ENCODE assay signal across 12 cellular contexts in the genomic region with DNA sequence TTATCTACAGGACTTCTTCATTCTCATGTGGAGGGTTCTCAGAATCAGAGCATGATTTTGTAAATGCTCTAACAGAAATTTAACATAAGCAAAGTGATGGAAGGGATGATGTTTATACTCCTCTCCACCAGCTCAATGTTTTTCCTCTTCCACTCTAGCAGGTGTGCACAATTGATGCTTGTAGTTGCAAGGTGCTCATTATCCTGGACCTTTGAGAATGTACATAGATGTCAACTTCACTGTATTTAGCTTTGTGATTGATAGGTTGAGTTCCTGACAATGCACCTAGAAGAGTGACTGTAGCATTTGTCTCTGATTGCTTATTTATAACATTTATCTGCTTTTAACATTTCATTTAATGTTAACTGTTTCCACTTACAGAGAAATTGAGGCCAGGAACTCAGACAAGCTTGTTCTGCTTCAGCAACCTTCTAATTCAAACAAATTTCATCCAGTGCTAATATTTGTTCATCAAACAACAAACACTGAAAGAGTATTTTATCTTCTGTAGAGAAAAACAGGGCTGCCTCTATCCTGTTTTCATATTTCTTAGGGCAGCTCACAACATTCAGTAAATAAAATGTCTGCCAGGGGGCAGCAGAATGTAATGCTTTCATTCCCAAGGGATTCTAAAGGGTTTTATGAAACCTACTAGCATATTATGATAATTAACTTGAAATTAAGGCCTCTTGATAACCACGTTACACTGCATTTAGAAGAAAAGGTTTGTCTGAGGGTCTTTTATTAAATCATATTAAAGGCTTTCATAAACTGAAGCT.
DNase-seq lines count a peak whose midpoint lies in the region; ATAC-seq, FAIRE-seq and TF ChIP-seq lines count a peak whose summit lies in the region.
"Had no signal": no experiment of that assay in that cellular context is flagged by ENCODE, and none has a peak within 500 bp of the region (broad histone marks: within the 10 kb centered on the region; RNA-seq: fewer than 3 reads in every experiment).

No MANE protein-coding gene starts in this region.

- POLR2A ChIA-PET in HCT116 (lab: Charles Lee): no interaction called here

- H3K27ac ChIP-seq in HCT116 (ENCODE audit: low read depth, low read length) (no peak overlapping the region), pancreas (no peak overlapping the region)
- H3K27ac ChIP-seq: ascending aorta, neutrophil had no signal

- RAD21 ChIA-PET in HCT116 (lab: Charles Lee; ENCODE audit: low non-redundant PET in 1 of 2, low total read pairs in 2 of 2, uncharacterized antibody in 2 of 2, unreplicated experiment in 2 of 2): no interaction called here

- H3K9me3 ChIP-seq in HCT116 (ENCODE audit: control insufficient read depth in 1 of 2, insufficient read depth in 1 of 2, low read depth in 1 of 2, low read length in 2 of 2) (no peaks in the 10 kb centered on the region; a peak in 2 of 4 replicates), pancreas (no peaks in the 10 kb centered on the region)
- H3K9me3 ChIP-seq: ascending aorta, neutrophil had no signal

- no peak overlapping the region for H3K4me2 ChIP-seq in HCT116 (ENCODE audit: low read length)

- no peaks in the 10 kb centered on the region for H3K79me2 ChIP-seq in HCT116 (ENCODE audit: insufficient read depth, low read length)

- H3K9ac ChIP-seq in HCT116 (ENCODE audit: low read length): no peak overlapping the region

- H3K27me3 ChIP-seq in HCT116 (ENCODE audit: insufficient read depth, low read length) (no peaks in the 10 kb centered on the region), pancreas (no peaks in the 10 kb centered on the region)
- H3K27me3 ChIP-seq: ascending aorta, neutrophil had no signal

- H4K20me1 ChIP-seq in HCT116 (ENCODE audit: insufficient read depth): no peaks in the 10 kb centered on the region

- no peak for DNase-seq in HCT116 (ENCODE audit: low read depth, low spot score)
- peak; percentile 35 for DNase-seq in NCI-H2196 treated with DMSO at 0.1 percent for 48 hours (lab: John Stamatoyannopoulos, UW; ENCODE audit: unreplicated experiment)
- peak; percentile 20 for DNase-seq in dermis blood vessel endothelial cell
- DNase-seq in pancreas: peak in 1 of 6 donors; percentile 18
- DNase-seq in NCI-H2171 treated with DMSO at 0.1 percent for 48 hours (lab: John Stamatoyannopoulos, UW): no peak
- DNase-seq in activated CD4-positive, CD25-positive, alpha-beta regulatory T cell treated with anti-CD3 and anti-CD28 coated beads, Interleukin-2, amount 50 U/mL, for 72 hours: no peak
- DNase-seq: activated CD4-positive, alpha-beta T cell treated with anti-CD3 and anti-CD28 coated beads, Interleukin-2, amount 50 U/mL, for 4 hours; NK-92 treated with Interleukin-12 subunit alpha and Interleukin-12 subunit beta, amount 100 ng/mL, for 24 hours had no signal

- ATAC-seq in HCT116: no peak
- ATAC-seq in pancreas: peak; percentile 28 to 85 (median 78)
- ATAC-seq in GM21367 (IDR thresholded peaks at IDR 0.05; ENCODE audit: unreplicated experiment): no peak
- no peak for ATAC-seq in HG03095 (IDR thresholded peaks at IDR 0.05; ENCODE audit: unreplicated experiment)

- no TSS peak for BruUV-seq in HCT116 (replicated peaks; lab: Mats Ljungman, UMichigan)

- TF ChIP-seq CTCF in HCT116 (IDR thresholded peaks at IDR 0.05 in 2 of 3, conservative IDR thresholded peaks at IDR 0.05 in 1 of 3; ENCODE audit: borderline replicate concordance in 1 of 3, insufficient read depth in 1 of 3, low read depth in 2 of 3, low read length in 2 of 3): no peak
- TF ChIP-seq CTCF in pancreas (IDR thresholded peaks at IDR 0.05): peak in 3 of 4 donors; percentile 16 to 32 (median 23)

- no peaks in the 10 kb centered on the region for H3K9me2 ChIP-seq in HCT116 (ENCODE audit: insufficient read depth)

- WGBS in pancreas, 2 donors: 12 to 23% methylated on average over 1 of the region's 1 CpG

- no peak for FAIRE-seq in pancreas (lab: Jason Lieb, UNC)

- CTCF ChIA-PET in HCT116 (lab: Charles Lee): no interaction called here

- TF ChIP-seq POLR2A in HCT116 (IDR thresholded peaks at IDR 0.05; ENCODE audit: borderline replicate concordance, extremely low read depth, insufficient read depth, insufficient read length): no peak

- H3K4me3 ChIP-seq in HCT116 (replicated peaks in 1 of 2; ENCODE audit: low read depth in 1 of 2, low read length in 2 of 2) (no peak overlapping the region), pancreas (no peak overlapping the region)
- H3K4me3 ChIP-seq: ascending aorta had no signal

- TF ChIP-seq RAD21 in HCT116 (IDR thresholded peaks at IDR 0.05; ENCODE audit: low read depth): peak; percentile 18; the same call in 1 of the 2 replicates

- H3K4me1 ChIP-seq in HCT116 (ENCODE audit: control insufficient read depth in 1 of 2, insufficient read depth in 2 of 2, low read length in 2 of 2) (no peaks in the 10 kb centered on the region), pancreas (peaks cover 0 to 5% (median 0%) of the 10 kb centered on the region in 3 donors)

- H3K36me3 ChIP-seq in HCT116 (ENCODE audit: control insufficient read depth in 1 of 2, insufficient read depth in 2 of 2, low read length in 2 of 2) (no peaks in the 10 kb centered on the region), pancreas (no peaks in the 10 kb centered on the region)
- H3K36me3 ChIP-seq: ascending aorta, neutrophil had no signal

- intact Hi-C loops in HCT116 (cut with micrococcal nuclease): no loop called here
- intact Hi-C loops in pancreas (cut with DNase I): loop anchor here in 2 of 3 donors (10.0 kb wide), 2 partner anchors 432 to 442 kb away; no protein-coding TSS in a partner anchor

- H2AFZ ChIP-seq in HCT116 (ENCODE audit: low read depth, low read length, poor library complexity, severe bottlenecking): no peak overlapping the region

TF ChIP-seq in HCT116, 20 proteins besides CTCF, POLR2A, EP300 and RAD21:
- TF ChIP-seq CEBPB (IDR thresholded peaks at IDR 0.05; ENCODE audit: low read depth) (no peak), EGR1 (IDR thresholded peaks at IDR 0.05; ENCODE audit: low read depth) (no peak), ATF3 (IDR thresholded peaks at IDR 0.05) (no peak), POLR2AphosphoS5 (IDR thresholded peaks at IDR 0.05; ENCODE audit: low read depth, low read length) (no peak), ZFX (IDR thresholded peaks at IDR 0.05) (no peak), FOSL1 (IDR thresholded peaks at IDR 0.05; ENCODE audit: low read depth) (no peak), EZH2 (IDR thresholded peaks at IDR 0.05) (no peak), YY1 (IDR thresholded peaks at IDR 0.05; ENCODE audit: extremely low read depth, insufficient replicate concordance, low read depth, low read length) (no peak), SP1 (IDR thresholded peaks at IDR 0.05; ENCODE audit: low read depth) (no peak), ZNF274 (IDR thresholded peaks at IDR 0.05; ENCODE audit: low read depth, low read length) (no peak), SRF (IDR thresholded peaks at IDR 0.05; ENCODE audit: low read depth) (no peak), EZH2phosphoT487 (IDR thresholded peaks at IDR 0.05; ENCODE audit: borderline replicate concordance) (no peak), TCF7L2 (IDR thresholded peaks at IDR 0.05; ENCODE audit: borderline replicate concordance, extremely low read depth, insufficient read depth, insufficient read length) (no peak)
- TF ChIP-seq, protein P1, sequence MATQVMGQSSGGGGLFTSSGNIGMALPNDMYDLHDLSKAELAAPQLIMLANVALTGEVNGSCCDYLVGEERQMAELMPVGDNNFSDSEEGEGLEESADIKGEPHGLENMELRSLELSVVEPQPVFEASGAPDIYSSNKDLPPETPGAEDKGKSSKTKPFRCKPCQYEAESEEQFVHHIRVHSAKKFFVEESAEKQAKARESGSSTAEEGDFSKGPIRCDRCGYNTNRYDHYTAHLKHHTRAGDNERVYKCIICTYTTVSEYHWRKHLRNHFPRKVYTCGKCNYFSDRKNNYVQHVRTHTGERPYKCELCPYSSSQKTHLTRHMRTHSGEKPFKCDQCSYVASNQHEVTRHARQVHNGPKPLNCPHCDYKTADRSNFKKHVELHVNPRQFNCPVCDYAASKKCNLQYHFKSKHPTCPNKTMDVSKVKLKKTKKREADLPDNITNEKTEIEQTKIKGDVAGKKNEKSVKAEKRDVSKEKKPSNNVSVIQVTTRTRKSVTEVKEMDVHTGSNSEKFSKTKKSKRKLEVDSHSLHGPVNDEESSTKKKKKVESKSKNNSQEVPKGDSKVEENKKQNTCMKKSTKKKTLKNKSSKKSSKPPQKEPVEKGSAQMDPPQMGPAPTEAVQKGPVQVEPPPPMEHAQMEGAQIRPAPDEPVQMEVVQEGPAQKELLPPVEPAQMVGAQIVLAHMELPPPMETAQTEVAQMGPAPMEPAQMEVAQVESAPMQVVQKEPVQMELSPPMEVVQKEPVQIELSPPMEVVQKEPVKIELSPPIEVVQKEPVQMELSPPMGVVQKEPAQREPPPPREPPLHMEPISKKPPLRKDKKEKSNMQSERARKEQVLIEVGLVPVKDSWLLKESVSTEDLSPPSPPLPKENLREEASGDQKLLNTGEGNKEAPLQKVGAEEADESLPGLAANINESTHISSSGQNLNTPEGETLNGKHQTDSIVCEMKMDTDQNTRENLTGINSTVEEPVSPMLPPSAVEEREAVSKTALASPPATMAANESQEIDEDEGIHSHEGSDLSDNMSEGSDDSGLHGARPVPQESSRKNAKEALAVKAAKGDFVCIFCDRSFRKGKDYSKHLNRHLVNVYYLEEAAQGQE (IDR thresholded peaks at IDR 0.05; ENCODE audit: low read depth): no peak
- TF ChIP-seq, protein P2, sequence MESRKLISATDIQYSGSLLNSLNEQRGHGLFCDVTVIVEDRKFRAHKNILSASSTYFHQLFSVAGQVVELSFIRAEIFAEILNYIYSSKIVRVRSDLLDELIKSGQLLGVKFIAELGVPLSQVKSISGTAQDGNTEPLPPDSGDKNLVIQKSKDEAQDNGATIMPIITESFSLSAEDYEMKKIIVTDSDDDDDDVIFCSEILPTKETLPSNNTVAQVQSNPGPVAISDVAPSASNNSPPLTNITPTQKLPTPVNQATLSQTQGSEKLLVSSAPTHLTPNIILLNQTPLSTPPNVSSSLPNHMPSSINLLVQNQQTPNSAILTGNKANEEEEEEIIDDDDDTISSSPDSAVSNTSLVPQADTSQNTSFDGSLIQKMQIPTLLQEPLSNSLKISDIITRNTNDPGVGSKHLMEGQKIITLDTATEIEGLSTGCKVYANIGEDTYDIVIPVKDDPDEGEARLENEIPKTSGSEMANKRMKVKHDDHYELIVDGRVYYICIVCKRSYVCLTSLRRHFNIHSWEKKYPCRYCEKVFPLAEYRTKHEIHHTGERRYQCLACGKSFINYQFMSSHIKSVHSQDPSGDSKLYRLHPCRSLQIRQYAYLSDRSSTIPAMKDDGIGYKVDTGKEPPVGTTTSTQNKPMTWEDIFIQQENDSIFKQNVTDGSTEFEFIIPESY (IDR thresholded peaks at IDR 0.05; ENCODE audit: extremely low read depth, insufficient replicate concordance, low read length): no peak

Comparison
In these comparisons a context has a peak if more than half of its experiments do, and no peak if none do; other contexts are left out.
1. ATAC-seq: peak in pancreas (4 of 4); none in HCT116 (single experiment), GM21367 (single experiment) and HG03095 (single experiment).
2. DNase-seq: peak in NCI-H2196 treated with DMSO at 0.1 percent for 48 hours (single experiment) and dermis blood vessel endothelial cell (single experiment); none in HCT116 (single experiment), NCI-H2171 treated with DMSO at 0.1 percent for 48 hours (single experiment) and activated CD4-positive, CD25-positive, alpha-beta regulatory T cell treated with anti-CD3 and anti-CD28 coated beads, Interleukin-2, amount 50 U/mL, for 72 hours (single experiment).
3. CTCF ChIP-seq: peak in pancreas (3 of 4); none in HCT116 (0 of 3).